In genomic region chr1:1573843-1574720, GRCh38 we compare ENCODE assay signal across 1 cellular context.
TF ChIP-seq lines count a peak whose summit lies in the region.

No MANE protein-coding gene starts in this region.

TF ChIP-seq in K562, 482 proteins besides CTCF, POLR2A, EP300 and RAD21 (continues in another document):
- TF ChIP-seq MNT (conservative IDR thresholded peaks at IDR 0.05) (peak in 1 of 2 experiments; percentile 58; a peak in 3 of 4 replicates), ZNF165 (CRISPR knock-in tag; IDR thresholded peaks at IDR 0.05; ENCODE audit: borderline replicate concordance) (no peak), ZNF24 (IDR thresholded peaks at IDR 0.05) (no peak), PPARD (CRISPR knock-in tag; IDR thresholded peaks at IDR 0.05) (no peak), ZSCAN29 (IDR thresholded peaks at IDR 0.05) (no peak), SMAD4 (CRISPR knock-in tag; conservative IDR thresholded peaks at IDR 0.05) (0 out of 2 replicates have a peak, but pooled peaks have one; percentile 80), CTCFL (IDR thresholded peaks at IDR 0.05; ENCODE audit: borderline replicate concordance, insufficient read depth, low read depth, low read length, poor library complexity, severe bottlenecking) (no peak), ZNF263 (CRISPR knock-in tag; IDR thresholded peaks at IDR 0.05; ENCODE audit: borderline replicate concordance) (no peak), KAT8 (IDR thresholded peaks at IDR 0.05; ENCODE audit: low read depth) (peak; percentile 26; the same call in 1 of the 2 replicates), CEBPG (CRISPR knock-in tag; IDR thresholded peaks at IDR 0.05) (peak; percentile 25), CEBPG (tag; conservative IDR thresholded peaks at IDR 0.05 in 1 of 2, IDR thresholded peaks at IDR 0.05 in 1 of 2) (no peak), ELK1 (CRISPR knock-in tag; IDR thresholded peaks at IDR 0.05) (peak; percentile 78; the same call in 1 of the 2 replicates), TFAM (CRISPR knock-in tag; conservative IDR thresholded peaks at IDR 0.05) (no peak), FOXP1 (CRISPR knock-in tag; IDR thresholded peaks at IDR 0.05) (0 out of 2 replicates have a peak, but pooled peaks have one; percentile 0), SMAD1 (IDR thresholded peaks at IDR 0.05; ENCODE audit: low read depth, low read length, partially characterized antibody) (peak; percentile 53), BACH1 (tag; IDR thresholded peaks at IDR 0.05) (no peak), PHTF2 (CRISPR knock-in tag; IDR thresholded peaks at IDR 0.05) (no peak), THRB (CRISPR knock-in tag; conservative IDR thresholded peaks at IDR 0.05) (no peak), SRSF1 (IDR thresholded peaks at IDR 0.05; ENCODE audit: low read depth, low read length) (peak; percentile 88), ZFP36 (IDR thresholded peaks at IDR 0.05; ENCODE audit: low read depth, low read length, partially characterized antibody) (no peak), ZNF785 (CRISPR knock-in tag; IDR thresholded peaks at IDR 0.05) (no peak), ELK3 (CRISPR knock-in tag; IDR thresholded peaks at IDR 0.05) (no peak), HDAC2 (IDR thresholded peaks at IDR 0.05) (0 out of 2 replicates have a peak, but pooled peaks have one; percentile 20), IRF9 (tag; IDR thresholded peaks at IDR 0.05) (no peak), FOXK1 (CRISPR knock-in tag; IDR thresholded peaks at IDR 0.05; ENCODE audit: borderline replicate concordance) (peak; percentile 48; the same call in 1 of the 2 replicates), ZNF384 (IDR thresholded peaks at IDR 0.05; ENCODE audit: low read depth, low read length) (peak; percentile 95), LARP7 (IDR thresholded peaks at IDR 0.05) (peak; percentile 11; the same call in 1 of the 2 replicates), HIVEP1 (CRISPR knock-in tag; IDR thresholded peaks at IDR 0.05) (no peak), NONO (IDR thresholded peaks at IDR 0.05; ENCODE audit: low read depth in 2 of 2, low read length in 1 of 2) (peak in 1 of 2 experiments; percentile 78; a peak in 1 of 4 replicates), CREB1 (IDR thresholded peaks at IDR 0.05) (no peak), CREB1 (CRISPR knock-in tag; IDR thresholded peaks at IDR 0.05) (no peak), ZNF431 (CRISPR knock-in tag; IDR thresholded peaks at IDR 0.05) (no peak; the same call in 1 of the 2 replicates), ELF2 (CRISPR knock-in tag; IDR thresholded peaks at IDR 0.05) (0 out of 2 replicates have a peak, but pooled peaks have one; percentile 56), EZH2 (IDR thresholded peaks at IDR 0.05; ENCODE audit: borderline replicate concordance, low read depth, low read length) (no peak), HMGXB4 (CRISPR knock-in tag; IDR thresholded peaks at IDR 0.05) (peak; percentile 80; the same call in 1 of the 2 replicates), SFPQ (IDR thresholded peaks at IDR 0.05; ENCODE audit: low read depth, low read length) (no peak), ZNF124 (CRISPR knock-in tag; IDR thresholded peaks at IDR 0.05) (0 out of 2 replicates have a peak, but pooled peaks have one; percentile 38), CCAR2 (IDR thresholded peaks at IDR 0.05; ENCODE audit: low read depth, low read length) (no peak), MXI1 (IDR thresholded peaks at IDR 0.05; ENCODE audit: low read depth, low read length) (peak; percentile 1; the same call in 1 of the 2 replicates), SNIP1 (IDR thresholded peaks at IDR 0.05; ENCODE audit: low read depth) (no peak), IRF2 (CRISPR knock-in tag; IDR thresholded peaks at IDR 0.05) (no peak), ZNF282 (CRISPR knock-in tag; IDR thresholded peaks at IDR 0.05) (peak; percentile 60; the same call in 1 of the 2 replicates)
- TF ChIP-seq, protein P1, sequence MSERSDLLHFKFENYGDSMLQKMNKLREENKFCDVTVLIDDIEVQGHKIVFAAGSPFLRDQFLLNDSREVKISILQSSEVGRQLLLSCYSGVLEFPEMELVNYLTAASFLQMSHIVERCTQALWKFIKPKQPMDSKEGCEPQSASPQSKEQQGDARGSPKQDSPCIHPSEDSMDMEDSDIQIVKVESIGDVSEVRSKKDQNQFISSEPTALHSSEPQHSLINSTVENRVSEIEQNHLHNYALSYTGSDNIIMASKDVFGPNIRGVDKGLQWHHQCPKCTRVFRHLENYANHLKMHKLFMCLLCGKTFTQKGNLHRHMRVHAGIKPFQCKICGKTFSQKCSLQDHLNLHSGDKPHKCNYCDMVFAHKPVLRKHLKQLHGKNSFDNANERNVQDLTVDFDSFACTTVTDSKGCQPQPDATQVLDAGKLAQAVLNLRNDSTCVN (CRISPR knock-in tag; IDR thresholded peaks at IDR 0.05) = no peak
- TF ChIP-seq, protein P2, sequence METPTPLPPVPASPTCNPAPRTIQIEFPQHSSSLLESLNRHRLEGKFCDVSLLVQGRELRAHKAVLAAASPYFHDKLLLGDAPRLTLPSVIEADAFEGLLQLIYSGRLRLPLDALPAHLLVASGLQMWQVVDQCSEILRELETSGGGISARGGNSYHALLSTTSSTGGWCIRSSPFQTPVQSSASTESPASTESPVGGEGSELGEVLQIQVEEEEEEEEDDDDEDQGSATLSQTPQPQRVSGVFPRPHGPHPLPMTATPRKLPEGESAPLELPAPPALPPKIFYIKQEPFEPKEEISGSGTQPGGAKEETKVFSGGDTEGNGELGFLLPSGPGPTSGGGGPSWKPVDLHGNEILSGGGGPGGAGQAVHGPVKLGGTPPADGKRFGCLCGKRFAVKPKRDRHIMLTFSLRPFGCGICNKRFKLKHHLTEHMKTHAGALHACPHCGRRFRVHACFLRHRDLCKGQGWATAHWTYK (CRISPR knock-in tag; IDR thresholded peaks at IDR 0.05) = peak; percentile 22; the same call in 1 of the 2 replicates
- TF ChIP-seq, protein P3, sequence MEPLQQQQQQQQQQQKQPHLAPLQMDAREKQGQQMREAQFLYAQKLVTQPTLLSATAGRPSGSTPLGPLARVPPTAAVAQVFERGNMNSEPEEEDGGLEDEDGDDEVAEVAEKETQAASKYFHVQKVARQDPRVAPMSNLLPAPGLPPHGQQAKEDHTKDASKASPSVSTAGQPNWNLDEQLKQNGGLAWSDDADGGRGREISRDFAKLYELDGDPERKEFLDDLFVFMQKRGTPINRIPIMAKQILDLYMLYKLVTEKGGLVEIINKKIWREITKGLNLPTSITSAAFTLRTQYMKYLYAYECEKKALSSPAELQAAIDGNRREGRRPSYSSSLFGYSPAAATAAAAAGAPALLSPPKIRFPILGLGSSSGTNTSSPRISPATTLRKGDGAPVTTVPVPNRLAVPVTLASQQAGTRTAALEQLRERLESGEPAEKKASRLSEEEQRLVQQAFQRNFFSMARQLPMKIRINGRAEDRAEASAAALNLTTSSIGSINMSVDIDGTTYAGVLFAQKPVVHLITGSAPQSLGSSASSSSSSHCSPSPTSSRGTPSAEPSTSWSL (CRISPR knock-in tag; IDR thresholded peaks at IDR 0.05; ENCODE audit: borderline replicate concordance) = no peak
- TF ChIP-seq, protein P4, sequence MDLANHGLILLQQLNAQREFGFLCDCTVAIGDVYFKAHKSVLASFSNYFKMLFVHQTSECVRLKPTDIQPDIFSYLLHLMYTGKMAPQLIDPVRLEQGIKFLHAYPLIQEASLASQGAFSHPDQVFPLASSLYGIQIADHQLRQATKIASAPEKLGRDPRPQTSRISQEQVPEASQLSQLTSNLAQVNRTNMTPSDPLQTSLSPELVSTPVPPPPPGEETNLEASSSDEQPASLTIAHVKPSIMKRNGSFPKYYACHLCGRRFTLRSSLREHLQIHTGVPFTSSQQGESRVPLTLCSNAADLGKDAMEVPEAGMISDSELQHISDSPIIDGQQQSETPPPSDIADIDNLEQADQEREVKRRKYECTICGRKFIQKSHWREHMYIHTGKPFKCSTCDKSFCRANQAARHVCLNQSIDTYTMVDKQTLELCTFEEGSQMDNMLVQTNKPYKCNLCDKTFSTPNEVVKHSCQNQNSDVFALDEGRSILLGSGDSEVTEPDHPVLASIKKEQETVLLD (IDR thresholded peaks at IDR 0.05) = peak; percentile 10; the same call in 1 of the 2 replicates
